Comparison of ENCODE assay signal across 9 cellular contexts in genomic region chr14:75242546-75243273, GRCh38. TPM values are rescaled to one million over a fixed set of nuclear protein-coding genes. Genes with fewer than 3 reads are reported as not detected.
A peak's percentile ranks its signal among the peaks of the same experiment; 100 is the strongest.
DNase-seq lines count a peak whose midpoint lies in the region; ATAC-seq and TF ChIP-seq lines count a peak whose summit lies in the region.
"Had no signal": no experiment of that assay in that cellular context is flagged by ENCODE, and none has a peak within 500 bp of the region (broad histone marks: within the 10 kb centered on the region; RNA-seq: fewer than 3 reads in every experiment).

No MANE protein-coding gene starts in this region.

- no peaks in the 10 kb centered on the region for H4K20me1 ChIP-seq in GM23248 (ENCODE audit: insufficient read depth)

- H3K9me3 ChIP-seq in GM23248 (ENCODE audit: low read depth) (no peaks in the 10 kb centered on the region), gastrocnemius medialis (no peaks in the 10 kb centered on the region)

- in situ Hi-C loops in GM23248 (cut with MboI): no loop called here
- in situ Hi-C loops in gastrocnemius medialis (cut with MboI; ENCODE audit: low sequenced_read_pairs in 4 of 4): no loop called here
- in situ Hi-C loops in GM13977 (cut with MboI; ENCODE audit: low pct_unique_long_range_greater_than_20kb, low sequenced_read_pairs, unreplicated experiment): no loop called here

- TF ChIP-seq POLR2A in gastrocnemius medialis (IDR thresholded peaks at IDR 0.05): no peak

- H3F3A ChIP-seq in GM23248 (ENCODE audit: insufficient read depth): peaks cover 8% of the 10 kb centered on the region

- WGBS in GM23248 (ENCODE audit: low coverage in 1 of 2, low lambda C conversion rate in 2 of 2, missing lambda C conversion rate in 2 of 2), 2 experiments: 34 to 36% methylated on average over 12 of the region's 12 CpGs

- TF ChIP-seq CTCF in fibroblast of mammary gland (conservative IDR thresholded peaks at IDR 0.05; ENCODE audit: control insufficient read depth, insufficient read depth, low read depth, low read length) (no peak), gastrocnemius medialis (IDR thresholded peaks at IDR 0.05 in 4 of 5, conservative IDR thresholded peaks at IDR 0.05 in 1 of 5) (no peak), GM13977 (IDR thresholded peaks at IDR 0.05; ENCODE audit: extremely low read depth, insufficient read depth, missing control alignments) (no peak)

- peak overlapping the region; percentile 63 for H3K9ac ChIP-seq in GM23248

- ATAC-seq in gastrocnemius medialis: peak; percentile 25 to 53

- H3K9me2 ChIP-seq in GM23248 (ENCODE audit: insufficient read depth): no peaks in the 10 kb centered on the region

- H3K4me1 ChIP-seq in GM23248 (ENCODE audit: insufficient read depth) (peaks cover 6% of the 10 kb centered on the region), gastrocnemius medialis (peaks cover 25 to 33% of the 10 kb centered on the region in 2 donors)

- H3K27me3 ChIP-seq in GM23248 (replicated peaks; ENCODE audit: insufficient read depth) (no peaks in the 10 kb centered on the region), gastrocnemius medialis (no peaks in the 10 kb centered on the region)

- DNase-seq in GM23248 (peak; percentile 91), NCI-H774 (lab: John Stamatoyannopoulos, UW) (peak; percentile 20), fibroblast of mammary gland (ENCODE audit: low read depth) (peak; percentile 93), gastrocnemius medialis (peak in 1 of 2 donors; percentile 65), H4 (ENCODE audit: low spot score) (no peak), GM13977 (ENCODE audit: low spot score) (no peak)
- DNase-seq in activated CD4-positive, alpha-beta T cell treated with anti-CD3 and anti-CD28 coated beads for 1 hour: no peak
- DNase-seq in activated CD8-positive, alpha-beta memory T cell treated with anti-CD3 and anti-CD28 coated beads, Interleukin-2, amount 50 U/mL, for 48 hours: no peak
- DNase-seq: amniotic stem cell had no signal

- H2AFZ ChIP-seq in GM23248: peak overlapping the region; percentile 75

- peak overlapping the region; percentile 49 for H3K4me2 ChIP-seq in GM23248 (ENCODE audit: unreplicated experiment)

- no peaks in the 10 kb centered on the region for H3K79me2 ChIP-seq in GM23248 (ENCODE audit: insufficient read depth)

- H3K36me3 ChIP-seq in GM23248 (ENCODE audit: low read depth) (no peaks in the 10 kb centered on the region), gastrocnemius medialis (no peaks in the 10 kb centered on the region)

- intact Hi-C loops in gastrocnemius medialis (cut with DNase I; ENCODE audit: low total_unique reads): no loop called here

- H3K27ac ChIP-seq in GM23248 (peak overlapping the region; percentile 61), gastrocnemius medialis (peak overlapping the region; percentile 64 to 98 (median 78))

- H3K4me3 ChIP-seq in GM23248 (peak overlapping the region; percentile 31), fibroblast of mammary gland (ENCODE audit: control insufficient read depth, low read depth, low read length) (no peak overlapping the region), gastrocnemius medialis (no peak overlapping the region)

RNA-seq across cellular contexts. Expression of gene FOS, which starts 35.9 kb away (rescaled TPM):
- total RNA-seq in GM23248 (2014; rRNA removed; shearing (Covaris generic)): 118 and 124 TPM in 2 replicates
- polyA plus RNA-seq in GM23248 (2016; fragmentation: Nextera tagmentation; extraction: Ambion mirVana): 107 and 110 TPM in 2 replicates
- 100 to 1,000 TPM in 1 of 4 donors, 10 to 100 TPM in 3; 16.3 to 110 (median 53.5) TPM for total RNA-seq in gastrocnemius medialis
- 21.5 and 22.0 TPM in 2 replicates for total RNA-seq in H4 (2014; rRNA removed; shearing (Covaris generic))

Comparison
In these comparisons a context has a peak if more than half of its experiments do, and no peak if none do; other contexts are left out.
1. DNase-seq: peak in GM23248 (single experiment), NCI-H774 (single experiment) and fibroblast of mammary gland (single experiment); none in activated CD4-positive, alpha-beta T cell treated with anti-CD3 and anti-CD28 coated beads for 1 hour (single experiment), H4 (single experiment), GM13977 (single experiment) and activated CD8-positive, alpha-beta memory T cell treated with anti-CD3 and anti-CD28 coated beads, Interleukin-2, amount 50 U/mL, for 48 hours (single experiment).